11 cellular contexts compared by ENCODE assay signal in the genomic region with DNA sequence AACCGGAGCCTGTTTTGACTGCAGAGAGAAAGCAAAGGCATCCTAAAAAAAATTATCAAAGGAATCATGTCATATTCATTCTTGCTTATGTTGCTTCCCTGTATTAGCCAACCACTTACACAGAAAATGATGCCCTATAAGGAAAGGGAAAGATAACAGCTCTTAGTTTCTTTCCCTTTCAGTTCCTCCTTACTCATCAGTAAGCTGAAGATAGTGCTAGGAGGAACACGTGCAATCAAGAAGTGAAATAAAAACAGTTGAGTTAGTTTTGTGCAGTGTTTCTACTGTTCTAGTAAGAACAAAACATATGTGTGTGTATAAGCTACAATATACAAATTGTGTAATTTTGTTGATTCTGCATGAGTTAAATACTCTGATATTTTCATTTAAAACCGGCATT. TPM values are rescaled to one million over a fixed set of nuclear protein-coding genes. Genes with fewer than 3 reads are reported as not detected.
A peak's percentile ranks its signal among the peaks of the same experiment; 100 is the strongest.
DNase-seq lines count a peak whose midpoint lies in the region; ATAC-seq and TF ChIP-seq lines count a peak whose summit lies in the region.
"Had no signal": no experiment of that assay in that cellular context is flagged by ENCODE, and none has a peak within 500 bp of the region (broad histone marks: within the 10 kb centered on the region; RNA-seq: fewer than 3 reads in every experiment).

No MANE protein-coding gene starts in this region.

- CTCF ChIA-PET in CD8-positive, alpha-beta memory T cell (lab: Charles Lee) = interaction anchor here (0.7 kb wide), 1 partner anchor 13 kb away, joined by 3 read pairs; no protein-coding TSS in a partner anchor
- CTCF ChIA-PET in SK-N-SH (lab: Yijun Ruan, JAX) = interaction anchor here (1.2 kb wide), 1 partner anchor 175 kb away, joined by 3 read pairs; no protein-coding TSS in a partner anchor

- H3K4me2 ChIP-seq in OCI-LY3 (ENCODE audit: low read length) (peak overlapping the region; percentile 76), SK-N-SH (no peak overlapping the region)

- no peaks in the 10 kb centered on the region for H3K27me3 ChIP-seq in CD8-positive, alpha-beta memory T cell (ENCODE audit: insufficient read depth, low read length, poor library complexity, severe bottlenecking)
- H3K27me3 ChIP-seq in OCI-LY3 (ENCODE audit: low read depth, low read length) (no peaks in the 10 kb centered on the region), SK-N-SH (ENCODE audit: insufficient read depth) (peaks cover 9% of the 10 kb centered on the region; the same call in 1 of the 2 replicates)

- H3K4me1 Mint-ChIP-seq in CD8-positive, alpha-beta memory T cell = peaks cover 8 to 9% (median 9%) of the 10 kb centered on the region in 3 donors

- TF ChIP-seq CTCF in OCI-LY3 (IDR thresholded peaks at IDR 0.05; ENCODE audit: low read depth, low read length) (no peak), SK-N-SH (IDR thresholded peaks at IDR 0.05) (no peak)

- H3K9ac ChIP-seq in OCI-LY3 (ENCODE audit: low read length) = peak overlapping the region; percentile 39; the same call in 1 of the 2 replicates
- H3K9ac ChIP-seq in SK-N-SH = no peak overlapping the region

- H3K36me3 ChIP-seq in CD8-positive, alpha-beta memory T cell (ENCODE audit: insufficient read depth, low read length) = no peaks in the 10 kb centered on the region
- no peaks in the 10 kb centered on the region for H3K36me3 ChIP-seq in OCI-LY3 (replicated peaks; ENCODE audit: low read depth, low read length)
- H3K36me3 ChIP-seq in SK-N-SH (replicated peaks in 1 of 2; ENCODE audit: control insufficient read depth in 1 of 2, insufficient read depth in 2 of 2, low read length in 1 of 2) = no peaks in the 10 kb centered on the region
- H3K36me3 ChIP-seq: SJSA1 had no signal

- ATAC-seq in GM19351 (IDR thresholded peaks at IDR 0.05; ENCODE audit: unreplicated experiment) (peak; percentile 88), HG03025 (IDR thresholded peaks at IDR 0.05; ENCODE audit: low FRiP score, unreplicated experiment) (peak; percentile 91), left ventricle myocardium superior (no peak)

- POLR2A ChIA-PET in CD8-positive, alpha-beta memory T cell (lab: Charles Lee) = no interaction called here
- POLR2A ChIA-PET in SK-N-SH (lab: Yijun Ruan, JAX) = no interaction called here

- 88% methylated on average over 3 of the region's 3 CpGs for WGBS in SK-N-SH (ENCODE audit: low lambda C conversion rate)

- DNase-seq in CD8-positive, alpha-beta memory T cell = no peak
- DNase-seq in SK-N-SH = no peak
- DNase-seq in iPS-NIHi11 (ENCODE audit: low spot score) = no peak
- DNase-seq in left ventricle myocardium superior = no peak
- DNase-seq in stimulated activated CD4-positive, alpha-beta T cell treated with anti-CD3 and anti-CD28 coated beads, Interleukin-2, amount 100 ng/mL, for 24 hours = no peak
- DNase-seq: head of caudate nucleus had no signal

- H3K27ac Mint-ChIP-seq in CD8-positive, alpha-beta memory T cell = no peak overlapping the region

- no peaks in the 10 kb centered on the region for H3K36me3 Mint-ChIP-seq in CD8-positive, alpha-beta memory T cell

- no peak for TF ChIP-seq EP300 in SK-N-SH (IDR thresholded peaks at IDR 0.05; ENCODE audit: borderline replicate concordance in 1 of 2, low read depth in 1 of 2, low read length in 1 of 2)

- H3K79me2 ChIP-seq in OCI-LY3 (ENCODE audit: low read length) = no peaks in the 10 kb centered on the region
- no peaks in the 10 kb centered on the region for H3K79me2 ChIP-seq in SK-N-SH (ENCODE audit: insufficient read depth)

- H3K9me3 Mint-ChIP-seq in CD8-positive, alpha-beta memory T cell = no peaks in the 10 kb centered on the region

- peaks cover 2 to 9% of the 10 kb centered on the region in 2 donors for H3K27me3 Mint-ChIP-seq in CD8-positive, alpha-beta memory T cell

- intact Hi-C loops in left ventricle myocardium superior (cut with micrococcal nuclease) = no loop called here

- no peak overlapping the region for H3K4me3 Mint-ChIP-seq in CD8-positive, alpha-beta memory T cell

- H3K27ac ChIP-seq in CD8-positive, alpha-beta memory T cell (ENCODE audit: low read depth, low read length) = peak overlapping the region; percentile 48
- H3K27ac ChIP-seq in OCI-LY3 (ENCODE audit: low read length) (peak overlapping the region; percentile 83), SK-N-SH (ENCODE audit: low read depth in 2 of 2, low read length in 1 of 2) (no peak overlapping the region)
- H3K27ac ChIP-seq: C4-2B, SJSA1 had no signal

- TF ChIP-seq RAD21 in SK-N-SH (IDR thresholded peaks at IDR 0.05; ENCODE audit: low read length) = no peak

- H3K4me1 ChIP-seq in CD8-positive, alpha-beta memory T cell (ENCODE audit: insufficient read depth, low read length) = peaks cover 15% of the 10 kb centered on the region
- H3K4me1 ChIP-seq in OCI-LY3 (ENCODE audit: low read length) (peaks cover 30% of the 10 kb centered on the region), SK-N-SH (ENCODE audit: control insufficient read depth in 1 of 2, insufficient read depth in 2 of 2, low read depth in 1 of 2, low read length in 1 of 2) (no peaks in the 10 kb centered on the region)
- H3K4me1 ChIP-seq: SJSA1 had no signal

- H3F3A ChIP-seq in SK-N-SH (replicated peaks; ENCODE audit: insufficient read depth) = no peaks in the 10 kb centered on the region

- H2AFZ ChIP-seq in OCI-LY3 (ENCODE audit: low read depth, low read length) (peak overlapping the region; percentile 31; the same call in 1 of the 2 replicates), SK-N-SH (ENCODE audit: low read depth) (no peak overlapping the region; the same call in 1 of the 2 replicates)

- H4K20me1 ChIP-seq in OCI-LY3 (ENCODE audit: insufficient read depth, low read length) = no peaks in the 10 kb centered on the region
- H4K20me1 ChIP-seq in SK-N-SH (ENCODE audit: insufficient read depth) = no peaks in the 10 kb centered on the region

- H3K9me2 ChIP-seq in SK-N-SH = no peaks in the 10 kb centered on the region

- H3K4me3 ChIP-seq in CD8-positive, alpha-beta memory T cell (ENCODE audit: low read length) = no peak overlapping the region
- H3K4me3 ChIP-seq in OCI-LY3 (ENCODE audit: low read length) = peak overlapping the region; percentile 45
- no peak overlapping the region for H3K4me3 ChIP-seq in SK-N-SH (ENCODE audit: low read depth in 2 of 2, low read length in 1 of 2)
- H3K4me3 ChIP-seq: SJSA1 had no signal

- no peaks in the 10 kb centered on the region for H3K9me3 ChIP-seq in CD8-positive, alpha-beta memory T cell (ENCODE audit: low read length)
- H3K9me3 ChIP-seq in OCI-LY3 (ENCODE audit: insufficient read depth, low read length) (no peaks in the 10 kb centered on the region; the same call in 1 of the 2 replicates), SK-N-SH (no peaks in the 10 kb centered on the region)
- H3K9me3 ChIP-seq: SJSA1 had no signal

TF ChIP-seq in SK-N-SH, 30 proteins besides CTCF, POLR2A, EP300 and RAD21 (continues in another document):
- TF ChIP-seq SMC3 (IDR thresholded peaks at IDR 0.05; ENCODE audit: low read depth, low read length) = no peak
- no peak for TF ChIP-seq TAF1 (IDR thresholded peaks at IDR 0.05; ENCODE audit: borderline replicate concordance, low read depth, low read length)
- no peak for TF ChIP-seq RFX5 (IDR thresholded peaks at IDR 0.05; ENCODE audit: low read length)
- TF ChIP-seq EZH2phosphoT487 (IDR thresholded peaks at IDR 0.05; ENCODE audit: borderline replicate concordance, low read depth) = no peak
- TF ChIP-seq, protein P1, sequence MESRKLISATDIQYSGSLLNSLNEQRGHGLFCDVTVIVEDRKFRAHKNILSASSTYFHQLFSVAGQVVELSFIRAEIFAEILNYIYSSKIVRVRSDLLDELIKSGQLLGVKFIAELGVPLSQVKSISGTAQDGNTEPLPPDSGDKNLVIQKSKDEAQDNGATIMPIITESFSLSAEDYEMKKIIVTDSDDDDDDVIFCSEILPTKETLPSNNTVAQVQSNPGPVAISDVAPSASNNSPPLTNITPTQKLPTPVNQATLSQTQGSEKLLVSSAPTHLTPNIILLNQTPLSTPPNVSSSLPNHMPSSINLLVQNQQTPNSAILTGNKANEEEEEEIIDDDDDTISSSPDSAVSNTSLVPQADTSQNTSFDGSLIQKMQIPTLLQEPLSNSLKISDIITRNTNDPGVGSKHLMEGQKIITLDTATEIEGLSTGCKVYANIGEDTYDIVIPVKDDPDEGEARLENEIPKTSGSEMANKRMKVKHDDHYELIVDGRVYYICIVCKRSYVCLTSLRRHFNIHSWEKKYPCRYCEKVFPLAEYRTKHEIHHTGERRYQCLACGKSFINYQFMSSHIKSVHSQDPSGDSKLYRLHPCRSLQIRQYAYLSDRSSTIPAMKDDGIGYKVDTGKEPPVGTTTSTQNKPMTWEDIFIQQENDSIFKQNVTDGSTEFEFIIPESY (IDR thresholded peaks at IDR 0.05; ENCODE audit: borderline replicate concordance, low read depth) = no peak
- TF ChIP-seq, protein P2, sequence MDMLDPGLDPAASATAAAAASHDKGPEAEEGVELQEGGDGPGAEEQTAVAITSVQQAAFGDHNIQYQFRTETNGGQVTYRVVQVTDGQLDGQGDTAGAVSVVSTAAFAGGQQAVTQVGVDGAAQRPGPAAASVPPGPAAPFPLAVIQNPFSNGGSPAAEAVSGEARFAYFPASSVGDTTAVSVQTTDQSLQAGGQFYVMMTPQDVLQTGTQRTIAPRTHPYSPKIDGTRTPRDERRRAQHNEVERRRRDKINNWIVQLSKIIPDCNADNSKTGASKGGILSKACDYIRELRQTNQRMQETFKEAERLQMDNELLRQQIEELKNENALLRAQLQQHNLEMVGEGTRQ (IDR thresholded peaks at IDR 0.05; ENCODE audit: borderline replicate concordance, low read depth, low read length) = no peak
- TF ChIP-seq FOSL2 (IDR thresholded peaks at IDR 0.05; ENCODE audit: borderline replicate concordance, low read depth) = no peak
- TF ChIP-seq, protein P3, sequence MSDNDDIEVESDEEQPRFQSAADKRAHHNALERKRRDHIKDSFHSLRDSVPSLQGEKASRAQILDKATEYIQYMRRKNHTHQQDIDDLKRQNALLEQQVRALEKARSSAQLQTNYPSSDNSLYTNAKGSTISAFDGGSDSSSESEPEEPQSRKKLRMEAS (IDR thresholded peaks at IDR 0.05; ENCODE audit: low read depth) = no peak
- no peak for TF ChIP-seq FOXM1 (IDR thresholded peaks at IDR 0.05; ENCODE audit: low read depth)
- TF ChIP-seq JUND (IDR thresholded peaks at IDR 0.05) = no peak
- TF ChIP-seq POLR2AphosphoS5 (IDR thresholded peaks at IDR 0.05; ENCODE audit: low read depth, low read length) = no peak
- TF ChIP-seq GABPA (IDR thresholded peaks at IDR 0.05; ENCODE audit: low read depth) = no peak

RNA-seq across cellular contexts. Expression of a gene that starts 45.3 kb away (rescaled TPM):
- 10 to 100 TPM; 42.1 to 43.4 TPM for total RNA-seq in CD8-positive, alpha-beta memory T cell
- 66.7 TPM for polyA plus RNA-seq in CD8-positive, alpha-beta memory T cell
- polyA plus RNA-seq in SK-N-SH (2012; rRNA removed) = 11.9 and 15.3 TPM in 2 replicates
- 16.1 and 16.2 TPM in 2 replicates for polyA plus RNA-seq in SK-N-SH (2012; cell fraction: cytosol; rRNA removed)
- polyA plus RNA-seq in SK-N-SH (2012; cell fraction: nucleus; rRNA removed) = 6.3 and 12.7 TPM in 2 replicates
- 8.7 TPM for total RNA-seq in left ventricle myocardium superior

Comparison
In these comparisons a context has a peak if more than half of its experiments do, and no peak if none do; other contexts are left out.
1. H3K27ac ChIP-seq: peak in CD8-positive, alpha-beta memory T cell (single experiment) and OCI-LY3 (single experiment); none in SK-N-SH (0 of 2).